In the genomic region with DNA sequence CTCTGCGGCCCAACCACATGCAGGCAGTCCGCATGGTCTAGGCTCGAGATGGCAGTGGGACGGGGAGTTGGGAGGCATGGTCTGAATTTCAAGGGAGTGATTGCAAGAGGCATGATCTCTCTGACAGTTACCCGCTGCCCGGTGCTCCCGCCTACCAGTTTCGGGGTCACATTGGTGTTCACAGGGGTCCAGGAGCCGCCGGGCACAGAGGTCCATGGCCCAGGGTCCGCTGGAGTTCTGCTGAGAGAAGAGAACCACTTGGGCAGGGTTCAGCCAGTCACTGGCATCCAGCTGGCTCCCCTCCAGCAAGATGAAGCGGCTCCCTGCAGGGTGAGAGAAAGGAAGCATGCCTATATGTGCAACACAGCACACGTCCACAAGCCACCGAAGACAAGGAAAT, we compare ENCODE assay signal across 31 cellular contexts.
"Had no signal": no experiment of that assay in that cellular context is flagged by ENCODE, and none has a peak within 500 bp of the region (broad histone marks: within the 10 kb centered on the region; RNA-seq: fewer than 3 reads in every experiment).

No MANE protein-coding gene starts in this region.

- H2AFZ ChIP-seq: PC-9 had no signal

- H3K4me1 Mint-ChIP-seq: activated B cell treated with CpG ODN at 0.5 μM for 24 hours had no signal

- H3K36me3 ChIP-seq: adrenal gland had no signal

- DNase-seq: activated B cell treated with CpG ODN at 0.5 μM for 24 hours; activated CD4-positive, alpha-beta memory T cell treated with anti-CD3 and anti-CD28 coated beads for 36 hours; activated CD4-positive, alpha-beta T cell treated with anti-CD3 and anti-CD28 coated beads for 4 hours; activated CD4-positive, alpha-beta T cell treated with anti-CD3 and anti-CD28 coated beads, Interleukin-2, amount 50 U/mL, for 1 hour; activated CD4-positive, CD25-positive, alpha-beta regulatory T cell treated with anti-CD3 and anti-CD28 coated beads, Interleukin-2, amount 50 U/mL, for 72 hours; activated CD8-positive, alpha-beta memory T cell treated with anti-CD3 and anti-CD28 coated beads, Interleukin-2, amount 50 U/mL, for 4 hours; activated gamma-delta T cell treated with Interleukin-2 at 50 U/mL for 16 hours; activated naive CD4-positive, alpha-beta T cell treated with anti-CD3 and anti-CD28 coated beads for 36 hours; activated T-cell treated with anti-CD3 and anti-CD28 coated beads for 4 hours; activated T-cell treated with anti-CD3 and anti-CD28 coated beads, Interleukin-2, amount 50 U/mL, for 4 hours; adrenal gland; NCI-H1436; NCI-H187 treated with DMSO at 0.1 percent for 48 hours; NCI-H2081; NCI-H2171 treated with DMSO at 0.1 percent for 48 hours; NCI-H2227 treated with DMSO at 0.1 percent for 48 hours; NCI-H446 treated with DMSO at 0.1 percent for 48 hours; NCI-H524 treated with DMSO at 0.1 percent for 48 hours; PC-9; Right ventricle myocardium superior; SW 1271; T-helper 1 cell; T-helper 2 cell; T-helper 9 cell had no signal

- H3K36me3 Mint-ChIP-seq: activated CD4-positive, alpha-beta memory T cell treated with anti-CD3 and anti-CD28 coated beads for 36 hours; activated naive CD4-positive, alpha-beta T cell treated with anti-CD3 and anti-CD28 coated beads, Interleukin-2, amount 50 U/mL, for 72 hours had no signal

- H3K27me3 Mint-ChIP-seq: activated B cell treated with CpG ODN at 0.5 μM for 24 hours; activated CD4-positive, alpha-beta memory T cell treated with anti-CD3 and anti-CD28 coated beads for 36 hours; brain had no signal

- H3K4me3 ChIP-seq: adrenal gland, K562, PC-9 had no signal

- FAIRE-seq: bronchial epithelial cell, K562, RCC 7860 had no signal

- H3K27me3 ChIP-seq: adrenal gland had no signal

- H3K27ac ChIP-seq: adrenal gland, PC-9, VCaP had no signal

- H3K4me2 ChIP-seq: PC-9 had no signal

- H3K4me3 Mint-ChIP-seq: activated B cell treated with CpG ODN at 0.5 μM for 24 hours; activated CD4-positive, alpha-beta memory T cell treated with anti-CD3 and anti-CD28 coated beads for 36 hours; activated naive CD4-positive, alpha-beta T cell treated with anti-CD3 and anti-CD28 coated beads for 36 hours; activated T-cell treated with anti-CD3 and anti-CD28 coated beads, Interleukin-2, amount 50 U/mL, for 4 hours; activated T-helper 1 cell treated with anti-CD3 and anti-CD28 coated beads, Interleukin-12 subunit alpha, Interleukin-12 subunit beta, Interleukin-2, Interleukin-4 antibody, amounts not matched to agents 30 ng/mL and 10 ng/mL and 1 ng/mL, durations not matched to agents 14 hours and 24 hours and 36 hours; brain had no signal

- H3K27ac Mint-ChIP-seq: activated B cell treated with CpG ODN at 0.5 μM for 24 hours; activated CD4-positive, alpha-beta memory T cell treated with anti-CD3 and anti-CD28 coated beads for 36 hours; activated naive CD4-positive, alpha-beta T cell treated with anti-CD3 and anti-CD28 coated beads for 36 hours; activated naive CD4-positive, alpha-beta T cell treated with anti-CD3 and anti-CD28 coated beads, Interleukin-2, amount 50 U/mL, for 72 hours; activated T-helper 1 cell treated with anti-CD3 and anti-CD28 coated beads, Interleukin-12 subunit alpha, Interleukin-12 subunit beta, Interleukin-2, Interleukin-4 antibody, amounts not matched to agents 30 ng/mL and 10 ng/mL and 1 ng/mL, durations not matched to agents 14 hours and 24 hours and 36 hours had no signal

- ATAC-seq: activated naive CD4-positive, alpha-beta T cell treated with anti-CD3 and anti-CD28 coated beads, Interleukin-2, amount 50 U/mL, for 72 hours; activated T-cell treated with anti-CD3 and anti-CD28 coated beads, Interleukin-2, amount 50 U/mL, for 4 hours; K562 had no signal

- H3K9me3 Mint-ChIP-seq: activated CD4-positive, alpha-beta memory T cell treated with anti-CD3 and anti-CD28 coated beads for 36 hours; activated T-helper 1 cell treated with anti-CD3 and anti-CD28 coated beads, Interleukin-12 subunit alpha, Interleukin-12 subunit beta, Interleukin-2, Interleukin-4 antibody, amounts not matched to agents 30 ng/mL and 10 ng/mL and 1 ng/mL, durations not matched to agents 14 hours and 24 hours and 36 hours; brain had no signal

- H3K9me3 ChIP-seq: adrenal gland had no signal

- H3K4me1 ChIP-seq: adrenal gland had no signal
